1 cellular context compared by ENCODE assay signal in the genomic region with DNA sequence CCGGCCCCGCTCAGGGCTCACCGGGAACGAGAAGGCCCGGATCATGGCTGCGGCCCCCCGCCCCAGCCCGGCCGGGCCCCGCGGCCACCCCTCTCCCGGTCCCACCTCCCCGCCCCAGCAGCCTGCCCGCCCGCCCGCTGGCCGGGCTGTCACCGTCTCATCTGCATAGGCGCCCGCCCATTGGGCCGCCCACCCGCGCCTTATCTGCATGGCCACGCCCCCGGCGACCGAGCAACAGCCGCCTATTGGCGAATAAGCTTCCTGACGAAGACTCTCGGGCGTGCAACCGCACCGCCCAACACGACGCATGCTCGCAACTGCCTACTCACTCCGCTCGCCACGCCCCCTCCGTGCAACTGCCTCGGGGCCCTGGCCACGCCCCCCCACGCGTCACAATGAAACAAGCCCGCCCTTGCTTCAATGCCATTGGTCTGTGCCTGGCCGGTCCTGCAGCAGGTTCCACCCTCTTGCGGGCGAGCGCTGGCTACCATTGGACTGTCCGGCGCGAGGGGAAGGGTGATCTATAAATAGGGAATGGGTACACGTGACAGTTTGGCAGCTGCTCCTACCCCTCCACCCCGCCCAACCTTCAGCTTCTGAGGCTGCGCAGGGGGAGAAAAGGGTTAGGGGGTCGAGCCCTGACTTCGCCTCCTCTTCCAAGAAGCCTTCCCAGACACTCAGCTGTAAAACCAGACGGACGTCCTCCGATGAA.
TF ChIP-seq lines count a peak whose summit lies in the region.

A gene with protein sequence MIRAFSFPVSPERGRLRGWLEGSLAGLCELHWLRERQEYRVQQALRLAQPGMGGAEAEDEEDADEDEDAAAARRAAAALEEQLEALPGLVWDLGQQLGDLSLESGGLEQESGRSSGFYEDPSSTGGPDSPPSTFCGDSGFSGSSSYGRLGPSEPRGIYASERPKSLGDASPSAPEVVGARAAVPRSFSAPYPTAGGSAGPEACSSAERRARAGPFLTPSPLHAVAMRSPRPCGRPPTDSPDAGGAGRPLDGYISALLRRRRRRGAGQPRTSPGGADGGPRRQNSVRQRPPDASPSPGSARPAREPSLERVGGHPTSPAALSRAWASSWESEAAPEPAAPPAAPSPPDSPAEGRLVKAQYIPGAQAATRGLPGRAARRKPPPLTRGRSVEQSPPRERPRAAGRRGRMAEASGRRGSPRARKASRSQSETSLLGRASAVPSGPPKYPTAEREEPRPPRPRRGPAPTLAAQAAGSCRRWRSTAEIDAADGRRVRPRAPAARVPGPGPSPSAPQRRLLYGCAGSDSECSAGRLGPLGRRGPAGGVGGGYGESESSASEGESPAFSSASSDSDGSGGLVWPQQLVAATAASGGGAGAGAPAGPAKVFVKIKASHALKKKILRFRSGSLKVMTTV (minus strand): TSS at position 163 of the 712 bp plus-strand sequence. CDS start 118 bp downstream, at position 45.

TF ChIP-seq in H1, 55 proteins besides CTCF, POLR2A, EP300 and RAD21 (continued from another document):
- TF ChIP-seq, protein P1, sequence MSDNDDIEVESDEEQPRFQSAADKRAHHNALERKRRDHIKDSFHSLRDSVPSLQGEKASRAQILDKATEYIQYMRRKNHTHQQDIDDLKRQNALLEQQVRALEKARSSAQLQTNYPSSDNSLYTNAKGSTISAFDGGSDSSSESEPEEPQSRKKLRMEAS (IDR thresholded peaks at IDR 0.05) = peak; percentile 64; the same call in 1 of the 2 replicates
- TF ChIP-seq RFX5 (IDR thresholded peaks at IDR 0.05; ENCODE audit: borderline replicate concordance, low read depth, low read length) = no peak
- TF ChIP-seq TEAD4 (IDR thresholded peaks at IDR 0.05; ENCODE audit: low read depth, low read length) = no peak
- TF ChIP-seq, protein P2, sequence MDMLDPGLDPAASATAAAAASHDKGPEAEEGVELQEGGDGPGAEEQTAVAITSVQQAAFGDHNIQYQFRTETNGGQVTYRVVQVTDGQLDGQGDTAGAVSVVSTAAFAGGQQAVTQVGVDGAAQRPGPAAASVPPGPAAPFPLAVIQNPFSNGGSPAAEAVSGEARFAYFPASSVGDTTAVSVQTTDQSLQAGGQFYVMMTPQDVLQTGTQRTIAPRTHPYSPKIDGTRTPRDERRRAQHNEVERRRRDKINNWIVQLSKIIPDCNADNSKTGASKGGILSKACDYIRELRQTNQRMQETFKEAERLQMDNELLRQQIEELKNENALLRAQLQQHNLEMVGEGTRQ (IDR thresholded peaks at IDR 0.05; ENCODE audit: low read length) = peak; percentile 75
- no peak; the same call in 1 of the 2 replicates for TF ChIP-seq SRF (IDR thresholded peaks at IDR 0.05; ENCODE audit: low read depth, low read length)
- no peak for TF ChIP-seq TBP (IDR thresholded peaks at IDR 0.05; ENCODE audit: low read depth, low read length)
